In genomic region chr21:42678618-42679295, GRCh38 we compare ENCODE assay signal across 20 cellular contexts.
"Had no signal": no experiment of that assay in that cellular context is flagged by ENCODE, and none has a peak within 500 bp of the region (broad histone marks: within the 10 kb centered on the region; RNA-seq: fewer than 3 reads in every experiment).

No MANE protein-coding gene starts in this region.

- H3K4me3 Mint-ChIP-seq: activated B cell treated with CpG ODN at 0.5 μM for 24 hours; activated CD4-positive, alpha-beta T cell treated with anti-CD3 and anti-CD28 coated beads for 36 hours; activated naive CD8-positive, alpha-beta T cell; activated T-cell treated with anti-CD3 and anti-CD28 coated beads, Interleukin-2, amount 50 U/mL, for 4 hours; central memory CD8-positive, alpha-beta T cell; stimulated activated naive CD8-positive, alpha-beta T cell treated with anti-CD3 and anti-CD28 coated beads, Interleukin-15, amount 100 ng/mL, for 72 hours had no signal

- DNase-seq: activated B cell treated with CpG ODN at 0.5 μM for 24 hours; activated CD4-positive, alpha-beta T cell treated with anti-CD3 and anti-CD28 coated beads for 36 hours; activated CD4-positive, alpha-beta T cell treated with anti-CD3 and anti-CD28 coated beads, Interleukin-2, amount 50 U/mL, for 4 hours; activated CD8-positive, alpha-beta memory T cell treated with anti-CD3 and anti-CD28 coated beads, Interleukin-2, amount 50 U/mL, for 48 hours; activated naive CD4-positive, alpha-beta T cell; activated T-cell treated with anti-CD3 and anti-CD28 coated beads, Interleukin-2, amount 50 U/mL, for 4 hours; adrenal gland; effector memory CD4-positive, alpha-beta T cell; pancreas; stimulated activated CD4-positive, alpha-beta T cell treated with anti-CD3 and anti-CD28 coated beads, Interleukin-1b, Interleukin-23, amount 100 ng/mL, for 48 hours; stimulated activated naive CD8-positive, alpha-beta T cell treated with anti-CD3 and anti-CD28 coated beads, Interleukin-15, amount 100 ng/mL, for 72 hours; T-helper 9 cell; tibial artery had no signal

- ATAC-seq: activated CD4-positive, alpha-beta T cell treated with anti-CD3 and anti-CD28 coated beads for 36 hours; activated T-cell treated with anti-CD3 and anti-CD28 coated beads, Interleukin-2, amount 50 U/mL, for 4 hours; esophagus mucosa; left lung; pancreas; right cardiac atrium; stimulated activated naive CD8-positive, alpha-beta T cell treated with anti-CD3 and anti-CD28 coated beads, Interleukin-15, amount 100 ng/mL, for 72 hours had no signal

- H3K27me3 Mint-ChIP-seq: activated CD4-positive, alpha-beta T cell treated with anti-CD3 and anti-CD28 coated beads for 36 hours; activated naive CD8-positive, alpha-beta T cell; stimulated activated naive CD8-positive, alpha-beta T cell treated with anti-CD3 and anti-CD28 coated beads, Interleukin-15, amount 100 ng/mL, for 72 hours had no signal

- H3K27ac ChIP-seq: adrenal gland, breast epithelium, left lung, pancreas, tibial artery had no signal

- H3K27ac Mint-ChIP-seq: activated B cell treated with CpG ODN at 0.5 μM for 24 hours; activated naive CD8-positive, alpha-beta T cell; activated T-helper 2 cell treated with anti-CD3 and anti-CD28 coated beads, Interferon-gamma antibody, Interleukin-2, Interleukin-4, amounts not matched to agents 10 μg/mL and 5 μg/mL and 100 μg/mL, durations not matched to agents 14 hours and 24 hours and 36 hours had no signal

- H3K27me3 ChIP-seq: adrenal gland, breast epithelium, pancreas had no signal

- H3K4me1 Mint-ChIP-seq: activated B cell treated with CpG ODN at 0.5 μM for 24 hours had no signal

- H3K9me3 ChIP-seq: adrenal gland, breast epithelium, left lung, pancreas, tibial artery had no signal

- H3K4me3 ChIP-seq: adrenal gland, breast epithelium, left lung, pancreas, tibial artery had no signal

- H3K36me3 ChIP-seq: adrenal gland, breast epithelium, left lung, pancreas, tibial artery had no signal

- H3K9me3 Mint-ChIP-seq: activated B cell treated with CpG ODN at 0.5 μM for 24 hours; activated T-cell treated with anti-CD3 and anti-CD28 coated beads, Interleukin-2, amount 50 U/mL, for 4 hours; activated T-helper 2 cell treated with anti-CD3 and anti-CD28 coated beads, Interferon-gamma antibody, Interleukin-2, Interleukin-4, amounts not matched to agents 10 μg/mL and 5 μg/mL and 100 μg/mL, durations not matched to agents 14 hours and 24 hours and 36 hours; central memory CD8-positive, alpha-beta T cell; stimulated activated naive CD8-positive, alpha-beta T cell treated with anti-CD3 and anti-CD28 coated beads, Interleukin-15, amount 100 ng/mL, for 72 hours had no signal

- H3K36me3 Mint-ChIP-seq: activated naive CD8-positive, alpha-beta T cell had no signal

- H3K4me1 ChIP-seq: breast epithelium, pancreas had no signal
